In the genomic region with DNA sequence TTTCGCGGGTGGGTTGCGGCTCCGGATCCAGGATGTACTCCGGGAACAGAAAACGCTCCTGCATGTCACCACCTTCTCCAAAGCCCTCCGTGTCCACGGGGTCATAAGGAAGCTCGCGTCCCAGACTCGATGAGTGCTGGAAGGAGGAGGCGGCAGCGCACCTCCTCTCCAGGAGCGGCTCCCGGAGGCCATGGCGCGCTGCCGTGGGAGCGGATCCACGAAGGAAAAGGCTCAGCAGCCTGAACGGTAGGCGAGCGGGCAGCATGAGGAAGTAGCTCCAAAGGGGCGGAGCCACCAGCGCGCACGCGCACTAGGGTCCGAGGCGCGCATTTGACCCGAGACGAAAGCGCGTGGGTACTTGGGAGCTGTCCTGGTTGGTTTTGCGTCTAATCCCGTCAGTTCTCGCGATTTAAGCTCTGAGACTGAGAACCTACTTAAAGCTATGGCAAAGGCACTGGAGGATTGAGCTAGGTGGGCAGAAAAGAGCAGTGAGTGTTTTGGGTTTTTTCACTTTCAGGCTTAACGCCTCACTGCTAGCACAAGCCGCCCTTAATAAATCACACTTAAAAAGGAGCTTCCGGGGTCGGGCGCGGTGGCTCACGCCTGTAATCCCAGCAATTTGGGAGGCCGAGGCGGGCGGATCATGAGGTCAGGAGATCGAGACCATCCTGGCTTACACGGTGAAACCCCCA, we compare ENCODE assay signal across 8 cellular contexts. TPM values are rescaled to one million over a fixed set of nuclear protein-coding genes. Genes with fewer than 3 reads are reported as not detected.
DNase-seq lines count a peak whose midpoint lies in the region; ATAC-seq lines count a peak whose summit lies in the region.

Gene NOA1, minus strand, starts transcription at position 286 of the 692 bp plus-strand sequence. Its CDS starts 21 bp downstream, at position 265.

- no peak within 1 kb of the TSS for H2BK12ac ChIP-seq in mesenchymal stem cell (ENCODE audit: low read length in 2 of 2)

- H3K27me3 Mint-ChIP-seq in activated CD8-positive, alpha-beta memory T cell treated with anti-CD3 and anti-CD28 coated beads, Interleukin-2, amount 10 ng/mL, durations not matched to agents 7 days and 5 days: no peaks in the 10 kb centered on the region

- peak within 1 kb of the TSS; percentile 99 for H3K27ac Mint-ChIP-seq in activated CD8-positive, alpha-beta memory T cell treated with anti-CD3 and anti-CD28 coated beads, Interleukin-2, amount 10 ng/mL, durations not matched to agents 7 days and 5 days

- no peaks in the 10 kb centered on the region for H3K27me3 ChIP-seq in NT2/D1 (ENCODE audit: insufficient read depth, insufficient read length)
- H3K27me3 ChIP-seq in endocrine pancreas (ENCODE audit: control insufficient read depth, insufficient read depth, low read length): no peaks in the 10 kb centered on the region
- no peaks in the 10 kb centered on the region for H3K27me3 ChIP-seq in mesenchymal stem cell (ENCODE audit: control insufficient read depth in 1 of 2, insufficient read depth in 1 of 2, low read length in 2 of 2)

- H3K36me3 ChIP-seq in NT2/D1 (ENCODE audit: insufficient read depth, insufficient read length, low read length): peaks cover 34% of the 10 kb centered on the region
- H3K36me3 ChIP-seq in endocrine pancreas (ENCODE audit: control insufficient read depth, insufficient read depth, low read length): peaks cover 8% of the 10 kb centered on the region
- H3K36me3 ChIP-seq in mesenchymal stem cell (ENCODE audit: control insufficient read depth in 1 of 2, insufficient read depth in 2 of 2, low read depth in 1 of 2, low read length in 2 of 2): peaks cover 16 to 30% of the 10 kb centered on the region in 2 experiments

- H3K4ac ChIP-seq in mesenchymal stem cell (ENCODE audit: low read depth in 1 of 2, low read length in 2 of 2): peak within 1 kb of the TSS in 1 of 2 experiments; percentile 20

- WGBS in mesenchymal stem cell: 3% methylated on average over 49 of the region's 51 CpGs

- peaks cover 6% of the 10 kb centered on the region for H3K79me1 ChIP-seq in mesenchymal stem cell (replicated peaks; ENCODE audit: low read length, poor library complexity, severe bottlenecking)

- no peak within 1 kb of the TSS for H2BK120ac ChIP-seq in mesenchymal stem cell (ENCODE audit: low read depth, low read length)

- H3K18ac ChIP-seq in mesenchymal stem cell (ENCODE audit: low read depth in 1 of 2, low read length in 2 of 2): peak within 1 kb of the TSS in 1 of 2 experiments; percentile 86

- H3K4me1 ChIP-seq in NT2/D1 (ENCODE audit: insufficient read depth, insufficient read length) (no peaks in the 10 kb centered on the region), endocrine pancreas (ENCODE audit: control insufficient read depth, insufficient read depth, low read length) (peaks cover 5% of the 10 kb centered on the region), mesenchymal stem cell (ENCODE audit: control insufficient read depth, insufficient read depth, low read depth, low read length) (peaks cover 17% of the 10 kb centered on the region)

- H4K91ac ChIP-seq in mesenchymal stem cell (ENCODE audit: low read length): no peak within 1 kb of the TSS

- no peak within 1 kb of the TSS for H2BK5ac ChIP-seq in mesenchymal stem cell (ENCODE audit: low read depth, low read length, poor library complexity, severe bottlenecking)

- peak within 1 kb of the TSS; percentile 76 for H4K8ac ChIP-seq in mesenchymal stem cell (ENCODE audit: low read length)

- H3K9ac ChIP-seq in NT2/D1 (ENCODE audit: insufficient read length, low read depth) (peak within 1 kb of the TSS; percentile 98), endocrine pancreas (ENCODE audit: control insufficient read depth, insufficient read depth, low read length) (peak within 1 kb of the TSS; percentile 62), mesenchymal stem cell (ENCODE audit: low read length) (peak within 1 kb of the TSS; percentile 94)

- no peak within 1 kb of the TSS for H2AK5ac ChIP-seq in mesenchymal stem cell (ENCODE audit: low read length, severe bottlenecking)

- H3K23ac ChIP-seq in mesenchymal stem cell (ENCODE audit: low read length in 2 of 2): peak within 1 kb of the TSS in 1 of 2 experiments; percentile 57

- H2BK15ac ChIP-seq in mesenchymal stem cell (ENCODE audit: low read depth, poor library complexity, severe bottlenecking): no peak within 1 kb of the TSS

- H3K4me3 ChIP-seq in NT2/D1 (ENCODE audit: insufficient read length, low read depth) (peak within 1 kb of the TSS; percentile 96), endocrine pancreas (ENCODE audit: control insufficient read depth, insufficient read depth, low read length) (peak within 1 kb of the TSS; percentile 88), mesenchymal stem cell (ENCODE audit: insufficient read depth in 1 of 2, low read depth in 1 of 2, low read length in 2 of 2) (peak within 1 kb of the TSS; percentile 84 to 95)

- H3K9me3 Mint-ChIP-seq in activated CD8-positive, alpha-beta memory T cell treated with anti-CD3 and anti-CD28 coated beads, Interleukin-2, amount 10 ng/mL, durations not matched to agents 7 days and 5 days (ENCODE audit: low read depth): peaks cover 6% of the 10 kb centered on the region

- CTCF ChIA-PET in activated CD8-positive, alpha-beta memory T cell treated with anti-CD3 and anti-CD28 coated beads, Interleukin-2, amount 10 ng/mL, durations not matched to agents 7 days and 5 days (lab: Charles Lee): interaction anchor here (0.7 to 4.8 kb wide), 10 partner anchors 11 to 590 kb away, joined by 3 to 32 read pairs (median 4); partner anchors contain the start of genes AASDH, PAICS, PPAT and REST

- H3K9me3 ChIP-seq in NT2/D1 (ENCODE audit: insufficient read depth, low read length): peaks cover 12% of the 10 kb centered on the region
- no peaks in the 10 kb centered on the region for H3K9me3 ChIP-seq in endocrine pancreas (ENCODE audit: control insufficient read depth, low read length)
- peaks cover 4% of the 10 kb centered on the region for H3K9me3 ChIP-seq in mesenchymal stem cell (ENCODE audit: control insufficient read depth, low read length)

- ATAC-seq in GM21381 (IDR thresholded peaks at IDR 0.05; ENCODE audit: unreplicated experiment): peak; percentile 77
- ATAC-seq in activated CD8-positive, alpha-beta memory T cell treated with anti-CD3 and anti-CD28 coated beads, Interleukin-2, amount 10 ng/mL, durations not matched to agents 7 days and 5 days: peak; percentile 83

- H3K4me2 ChIP-seq in mesenchymal stem cell (ENCODE audit: low read length, poor library complexity, severe bottlenecking): peak within 1 kb of the TSS; percentile 81

- peak within 1 kb of the TSS; percentile 95 for H3K27ac ChIP-seq in mesenchymal stem cell (ENCODE audit: low read length, poor library complexity, severe bottlenecking)

- peak within 1 kb of the TSS; percentile 84 for H2AFZ ChIP-seq in mesenchymal stem cell (ENCODE audit: low read depth, low read length)

- H3K36me3 Mint-ChIP-seq in activated CD8-positive, alpha-beta memory T cell treated with anti-CD3 and anti-CD28 coated beads, Interleukin-2, amount 10 ng/mL, durations not matched to agents 7 days and 5 days: peaks cover 49% of the 10 kb centered on the region

- peak within 1 kb of the TSS; percentile 98 for H3K4me3 Mint-ChIP-seq in activated CD8-positive, alpha-beta memory T cell treated with anti-CD3 and anti-CD28 coated beads, Interleukin-2, amount 10 ng/mL, durations not matched to agents 7 days and 5 days

- H3K14ac ChIP-seq in mesenchymal stem cell (ENCODE audit: low read length in 2 of 2): peak within 1 kb of the TSS in 1 of 2 experiments; percentile 68

- DNase-seq in COR-L47 (lab: John Stamatoyannopoulos, UW) (peak; percentile 96), HUDEP-2 (lab: John Stamatoyannopoulos, UW; ENCODE audit: unreplicated experiment in 76 of 76) (peak; percentile 54 to 98 (median 93)), NT2/D1 (ENCODE audit: low read depth, low spot score) (peak; percentile 94), mesenchymal stem cell (peak; percentile 99)
- DNase-seq in activated CD8-positive, alpha-beta memory T cell treated with anti-CD3 and anti-CD28 coated beads, Interleukin-2, amount 10 ng/mL, durations not matched to agents 7 days and 5 days: peak; percentile 99
- DNase-seq in stimulated activated CD8-positive, alpha-beta memory T cell treated with anti-CD3 and anti-CD28 coated beads, Interleukin-12 subunit alpha, Interleukin-12 subunit beta, amount 100 ng/mL, for 4 hours (ENCODE audit: low read depth): peak; percentile 97

- peaks cover 51% of the 10 kb centered on the region for H3K4me1 Mint-ChIP-seq in activated CD8-positive, alpha-beta memory T cell treated with anti-CD3 and anti-CD28 coated beads, Interleukin-2, amount 10 ng/mL, durations not matched to agents 7 days and 5 days

RNA-seq across cellular contexts. Expression of gene NOA1, which starts in this region (rescaled TPM):
- total RNA-seq in activated CD8-positive, alpha-beta memory T cell treated with anti-CD3 and anti-CD28 coated beads, Interleukin-2, amount 10 ng/mL, durations not matched to agents 7 days and 5 days: 10 to 100 TPM; 23.0 to 25.8 TPM
- polyA plus RNA-seq in mesenchymal stem cell (2013, experiment 1 of 2): 12.4 TPM
- 12.6 TPM for polyA plus RNA-seq in mesenchymal stem cell (2013, experiment 2 of 2)

Comparison
In these comparisons a context has a peak if more than half of its experiments do, and no peak if none do; other contexts are left out.
1. Peak in every context shown above with its lines: DNase-seq, ATAC-seq, H3K4me3 ChIP-seq and H3K27ac ChIP-seq.